ENCODE assay signal across 14 cellular contexts in the genomic region with DNA sequence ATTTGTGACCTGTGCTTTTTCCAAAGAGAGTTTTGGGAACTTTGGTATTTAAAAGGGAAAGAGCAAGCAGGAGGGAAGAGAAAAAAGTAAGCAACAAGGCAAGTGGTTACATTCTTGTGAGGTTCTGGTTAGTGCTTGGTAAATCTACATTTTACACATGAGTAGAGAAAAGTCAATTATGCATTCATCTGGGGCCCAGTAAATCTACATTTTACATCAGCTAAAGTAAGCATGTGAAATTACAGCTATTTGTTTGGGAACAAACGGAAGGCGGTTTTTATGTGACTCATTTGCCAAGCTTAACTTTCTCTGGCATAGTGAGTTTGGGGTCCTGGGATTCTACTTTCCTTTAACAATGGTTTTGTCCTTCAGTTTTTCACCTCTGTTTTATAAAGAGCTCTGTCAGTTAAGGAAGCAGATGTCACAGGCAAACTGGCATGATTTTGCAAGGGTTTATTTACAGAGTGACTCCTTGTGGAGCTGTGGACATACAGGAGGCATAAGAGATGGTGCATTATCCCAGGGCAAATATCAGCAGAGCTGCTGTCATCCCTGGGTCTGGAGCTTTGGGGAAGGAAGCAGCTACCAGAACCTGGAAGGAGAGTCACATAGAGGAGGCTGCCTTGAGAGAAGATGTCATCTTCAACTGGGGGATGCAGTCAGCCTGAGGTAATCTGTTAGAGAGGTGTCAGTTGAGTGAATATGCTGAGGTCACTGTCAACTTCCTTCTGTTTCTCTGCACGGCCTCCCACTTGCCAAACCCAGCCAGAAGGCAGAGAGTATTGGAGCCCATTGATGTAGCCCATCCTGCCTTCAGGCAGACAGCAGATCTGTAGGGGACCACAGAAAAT.
DNase-seq lines count a peak whose midpoint lies in the region; ATAC-seq and TF ChIP-seq lines count a peak whose summit lies in the region.
"Had no signal": no experiment of that assay in that cellular context is flagged by ENCODE, and none has a peak within 500 bp of the region (broad histone marks: within the 10 kb centered on the region; RNA-seq: fewer than 3 reads in every experiment).

No MANE protein-coding gene starts in this region.

- H3K4me3 ChIP-seq in dorsolateral prefrontal cortex: no peak overlapping the region
- H3K4me3 ChIP-seq: lower lobe of right lung had no signal

- H3K27me3 ChIP-seq in dorsolateral prefrontal cortex: no peaks in the 10 kb centered on the region

- H3K27ac Mint-ChIP-seq in activated B cell treated with CpG ODN at 0.5 μM for 24 hours: peak overlapping the region; percentile 10
- no peak overlapping the region for H3K27ac Mint-ChIP-seq in memory B cell
- H3K27ac Mint-ChIP-seq: endodermal cell; stimulated activated naive CD8-positive, alpha-beta T cell treated with anti-CD3 and anti-CD28 coated beads, Interleukin-15, Interleukin-2, amounts not matched to agents 100 ng/mL and 50 ng/mL, for 24 hours had no signal

- ATAC-seq in activated B cell treated with CpG ODN at 0.5 μM for 24 hours (ENCODE audit: low read depth) (no peak), memory B cell (ENCODE audit: low read depth) (peak; percentile 17), HG03571 (IDR thresholded peaks at IDR 0.05; ENCODE audit: unreplicated experiment) (no peak)

- H3K27ac ChIP-seq in dorsolateral prefrontal cortex: no peak overlapping the region
- H3K27ac ChIP-seq: lower lobe of right lung had no signal

- H3K4me3 Mint-ChIP-seq in activated B cell treated with CpG ODN at 0.5 μM for 24 hours: no peak overlapping the region
- H3K4me3 Mint-ChIP-seq in memory B cell: no peak overlapping the region
- H3K4me3 Mint-ChIP-seq: endodermal cell; stimulated activated naive CD8-positive, alpha-beta T cell treated with anti-CD3 and anti-CD28 coated beads, Interleukin-15, Interleukin-2, amounts not matched to agents 100 ng/mL and 50 ng/mL, for 24 hours had no signal

- TF ChIP-seq CTCF in activated B cell treated with CpG ODN at 0.5 μM for 24 hours (IDR thresholded peaks at IDR 0.05): no peak
- no peak for TF ChIP-seq CTCF in dorsolateral prefrontal cortex (IDR thresholded peaks at IDR 0.05 in 54 of 56, conservative IDR thresholded peaks at IDR 0.05 in 2 of 56; ENCODE audit: low read depth in 1 of 56, partially characterized antibody in 56 of 56)

- H3K27me3 Mint-ChIP-seq in activated B cell treated with CpG ODN at 0.5 μM for 24 hours (no peaks in the 10 kb centered on the region), memory B cell (no peaks in the 10 kb centered on the region)
- H3K27me3 Mint-ChIP-seq: stimulated activated naive CD8-positive, alpha-beta T cell treated with anti-CD3 and anti-CD28 coated beads, Interleukin-15, Interleukin-2, amounts not matched to agents 100 ng/mL and 50 ng/mL, for 24 hours had no signal

- peaks cover 10% of the 10 kb centered on the region for H3K9me3 Mint-ChIP-seq in activated B cell treated with CpG ODN at 0.5 μM for 24 hours
- peaks cover 2% of the 10 kb centered on the region for H3K9me3 Mint-ChIP-seq in memory B cell
- H3K9me3 Mint-ChIP-seq: endodermal cell; stimulated activated naive CD8-positive, alpha-beta T cell treated with anti-CD3 and anti-CD28 coated beads, Interleukin-15, Interleukin-2, amounts not matched to agents 100 ng/mL and 50 ng/mL, for 24 hours had no signal

- DNase-seq in CD1c-positive myeloid dendritic cell (ENCODE audit: extremely low spot score): peak; percentile 32
- peak; percentile 21 for DNase-seq in LHCN-M2 (ENCODE audit: low read depth)
- DNase-seq in activated B cell treated with CpG ODN at 0.5 μM for 24 hours: no peak
- no peak for DNase-seq in memory B cell (ENCODE audit: low spot score in 2 of 2)
- no peak for DNase-seq in dorsolateral prefrontal cortex
- no peak for DNase-seq in NCI-H1092 treated with DMSO at 0.1 percent for 48 hours (lab: John Stamatoyannopoulos, UW)
- no peak for DNase-seq in NCI-H2227 treated with DMSO at 0.1 percent for 48 hours (lab: John Stamatoyannopoulos, UW)
- DNase-seq: endodermal cell; lower lobe of right lung; NCI-H1417 treated with DMSO at 0.1 percent for 48 hours; posterior cingulate gyrus; stimulated activated CD4-positive, alpha-beta T cell treated with anti-CD3 and anti-CD28 coated beads, Interleukin-2, amount 100 ng/mL, for 24 hours had no signal

- intact Hi-C loops in activated B cell treated with CpG ODN at 0.5 μM for 24 hours (cut with micrococcal nuclease): loop anchor here (10.0 kb wide), 1 partner anchor 45 kb away; no protein-coding TSS in a partner anchor
- intact Hi-C loops in dorsolateral prefrontal cortex (cut with DNase I): no loop called here

- CTCF ChIA-PET in activated B cell treated with CpG ODN at 0.5 μM for 24 hours (lab: Charles Lee): no interaction called here

- POLR2A ChIA-PET in activated B cell treated with CpG ODN at 0.5 μM for 24 hours (lab: Charles Lee): interaction anchor here (0.6 kb wide), 1 partner anchor 91 kb away, joined by 3 read pairs; no protein-coding TSS in a partner anchor

- H3K36me3 Mint-ChIP-seq in activated B cell treated with CpG ODN at 0.5 μM for 24 hours (ENCODE audit: low read depth) (no peaks in the 10 kb centered on the region), memory B cell (peaks cover 4% of the 10 kb centered on the region)

- H3K4me1 Mint-ChIP-seq in activated B cell treated with CpG ODN at 0.5 μM for 24 hours (peaks cover 43% of the 10 kb centered on the region), memory B cell (peaks cover 24% of the 10 kb centered on the region)

Comparison
In these comparisons a context has a peak if more than half of its experiments do, and no peak if none do; other contexts are left out.
1. DNase-seq: peak in CD1c-positive myeloid dendritic cell (single experiment) and LHCN-M2 (single experiment); none in activated B cell treated with CpG ODN at 0.5 μM for 24 hours (single experiment), memory B cell (0 of 2), dorsolateral prefrontal cortex (0 of 10), NCI-H1092 treated with DMSO at 0.1 percent for 48 hours (single experiment) and NCI-H2227 treated with DMSO at 0.1 percent for 48 hours (single experiment).